Comparison of ENCODE assay signal across 12 cellular contexts in the genomic region with DNA sequence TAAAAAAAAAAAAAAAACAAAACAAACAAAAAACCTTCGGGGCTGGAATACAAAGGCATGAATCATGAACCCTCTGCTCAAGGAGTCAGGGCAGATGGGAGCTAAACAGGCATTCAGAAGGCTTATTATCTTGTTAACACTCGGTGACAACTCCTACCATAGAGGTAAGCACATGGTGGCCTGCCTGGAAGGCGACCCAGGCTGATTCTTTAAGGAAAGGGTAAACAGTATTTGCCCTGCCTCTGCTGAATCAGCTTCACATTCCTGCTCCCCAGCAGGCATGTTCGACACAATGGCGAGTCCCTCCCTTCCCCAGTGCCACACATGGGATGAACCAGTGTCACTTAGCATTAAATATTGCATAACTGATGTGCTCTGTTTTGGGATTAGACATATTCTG.
DNase-seq lines count a peak whose midpoint lies in the region; TF ChIP-seq lines count a peak whose summit lies in the region.
"Had no signal": no experiment of that assay in that cellular context is flagged by ENCODE, and none has a peak within 500 bp of the region (broad histone marks: within the 10 kb centered on the region; RNA-seq: fewer than 3 reads in every experiment).

No MANE protein-coding gene starts in this region.

- POLR2A ChIA-PET in A673 (lab: Charles Lee; ENCODE audit: low non-redundant PET) = no interaction called here

- TF ChIP-seq CTCF in cardiac muscle cell (IDR thresholded peaks at IDR 0.05; ENCODE audit: low read depth, low read length) (no peak), fibroblast of villous mesenchyme (IDR thresholded peaks at IDR 0.05; ENCODE audit: insufficient read depth, low read depth, low read length) (no peak), A673 (conservative IDR thresholded peaks at IDR 0.05; ENCODE audit: low read depth, low read length) (no peak)

- H3K9me3 ChIP-seq in cardiac muscle cell (ENCODE audit: low read depth) (no peaks in the 10 kb centered on the region), SJSA1 (replicated peaks) (0 out of 2 replicates have a peak, but pooled peaks cover 4% of the 10 kb centered on the region), A673 (ENCODE audit: low read depth, low read length, poor library complexity, severe bottlenecking) (no peaks in the 10 kb centered on the region)
- H3K9me3 ChIP-seq: prostate gland had no signal

- CTCF ChIA-PET in A673 (lab: Charles Lee) = no interaction called here

- BruUV-seq in A673 (replicated peaks; lab: Mats Ljungman, UMichigan) = no TSS peak

- intact Hi-C loops in cardiac septum (cut with DNase I) = no loop called here
- intact Hi-C loops in A673 (cut with micrococcal nuclease; ENCODE audit: unreplicated experiment) = no loop called here

- no peaks in the 10 kb centered on the region for H3K4me1 ChIP-seq in cardiac muscle cell (ENCODE audit: low read depth)
- H3K4me1 ChIP-seq in SJSA1 (replicated peaks) = peaks cover 78% of the 10 kb centered on the region
- H3K4me1 ChIP-seq in A673 (ENCODE audit: insufficient read depth, low read length, poor library complexity, severe bottlenecking) = no peaks in the 10 kb centered on the region
- H3K4me1 ChIP-seq: prostate gland had no signal

- H3K27ac ChIP-seq in cardiac muscle cell = no peak overlapping the region
- peak overlapping the region; percentile 46 for H3K27ac ChIP-seq in SJSA1
- no peak overlapping the region for H3K27ac ChIP-seq in A673 (ENCODE audit: low read depth, low read length, poor library complexity, severe bottlenecking)
- H3K27ac ChIP-seq: KMS-11, prostate gland had no signal

- H3K36me3 ChIP-seq in cardiac muscle cell (no peaks in the 10 kb centered on the region), SJSA1 (no peaks in the 10 kb centered on the region), A673 (ENCODE audit: insufficient read depth, low read length, poor library complexity, severe bottlenecking) (no peaks in the 10 kb centered on the region)
- H3K36me3 ChIP-seq: prostate gland had no signal

- no peak overlapping the region for H3K4me3 ChIP-seq in cardiac muscle cell
- H3K4me3 ChIP-seq in SJSA1 = no peak overlapping the region
- no peak overlapping the region for H3K4me3 ChIP-seq in fibroblast of villous mesenchyme (ENCODE audit: low read depth, low read length)
- H3K4me3 ChIP-seq in A673 (ENCODE audit: low read depth, low read length, poor library complexity, severe bottlenecking) = no peak overlapping the region
- H3K4me3 ChIP-seq: lung, prostate gland had no signal

- peak; percentile 13 to 34 for DNase-seq in cardiac muscle cell (ENCODE audit: low read depth in 1 of 2, low spot score in 1 of 2)
- no peak for DNase-seq in cardiac septum (ENCODE audit: low spot score)
- DNase-seq in SJSA1 (ENCODE audit: low read depth in 1 of 2, low spot score in 2 of 2) = peak; percentile 92 to 94
- peak; percentile 32 for DNase-seq in fibroblast of villous mesenchyme (ENCODE audit: low read depth)
- DNase-seq in DMS 273 treated with DMSO at 0.1 percent for 48 hours (lab: John Stamatoyannopoulos, UW) = no peak
- DNase-seq in stimulated activated naive CD4-positive, alpha-beta T cell treated with Interleukin-2 at 50 U/mL for 16 hours (lab: John Stamatoyannopoulos, UW) = no peak
- no peak for DNase-seq in A673 (ENCODE audit: low spot score)
- DNase-seq in NCI-H146 treated with DMSO at 0.1 percent for 48 hours (lab: John Stamatoyannopoulos, UW; ENCODE audit: unreplicated experiment) = no peak
- DNase-seq: activated CD4-positive, CD25-positive, alpha-beta regulatory T cell had no signal

- H3K27me3 ChIP-seq in cardiac muscle cell (no peaks in the 10 kb centered on the region), SJSA1 (replicated peaks) (no peaks in the 10 kb centered on the region), A673 (replicated peaks; ENCODE audit: insufficient read depth, low read depth, low read length, poor library complexity) (no peaks in the 10 kb centered on the region)

Comparison
In these comparisons a context has a peak if more than half of its experiments do, and no peak if none do; other contexts are left out.
1. DNase-seq: peak in cardiac muscle cell (2 of 2), SJSA1 (2 of 2) and fibroblast of villous mesenchyme (single experiment); none in cardiac septum (single experiment), DMS 273 treated with DMSO at 0.1 percent for 48 hours (single experiment), stimulated activated naive CD4-positive, alpha-beta T cell treated with Interleukin-2 at 50 U/mL for 16 hours (single experiment), A673 (single experiment) and NCI-H146 treated with DMSO at 0.1 percent for 48 hours (single experiment).